Comparison of ENCODE assay signal across 8 cellular contexts in genomic region chr16:75622762-75623605, GRCh38. TPM values are rescaled to one million over a fixed set of nuclear protein-coding genes. Genes with fewer than 3 reads are reported as not detected.
A peak's percentile ranks its signal among the peaks of the same experiment; 100 is the strongest.
DNase-seq lines count a peak whose midpoint lies in the region; ATAC-seq and TF ChIP-seq lines count a peak whose summit lies in the region.

A gene with protein sequence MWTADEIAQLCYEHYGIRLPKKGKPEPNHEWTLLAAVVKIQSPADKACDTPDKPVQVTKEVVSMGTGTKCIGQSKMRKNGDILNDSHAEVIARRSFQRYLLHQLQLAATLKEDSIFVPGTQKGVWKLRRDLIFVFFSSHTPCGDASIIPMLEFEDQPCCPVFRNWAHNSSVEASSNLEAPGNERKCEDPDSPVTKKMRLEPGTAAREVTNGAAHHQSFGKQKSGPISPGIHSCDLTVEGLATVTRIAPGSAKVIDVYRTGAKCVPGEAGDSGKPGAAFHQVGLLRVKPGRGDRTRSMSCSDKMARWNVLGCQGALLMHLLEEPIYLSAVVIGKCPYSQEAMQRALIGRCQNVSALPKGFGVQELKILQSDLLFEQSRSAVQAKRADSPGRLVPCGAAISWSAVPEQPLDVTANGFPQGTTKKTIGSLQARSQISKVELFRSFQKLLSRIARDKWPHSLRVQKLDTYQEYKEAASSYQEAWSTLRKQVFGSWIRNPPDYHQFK (minus strand): TSS chr16:75623281. CDS start chr16:75620799, 2,482 bp downstream.

- H3K4me1 Mint-ChIP-seq in CD14-positive monocyte = peaks cover 29% of the 10 kb centered on the region

- H3K27me3 Mint-ChIP-seq in CD14-positive monocyte (ENCODE audit: low read depth in 3 of 3) = no peaks in the 10 kb centered on the region

- H3K9me3 Mint-ChIP-seq in CD14-positive monocyte = no peaks in the 10 kb centered on the region

- TF ChIP-seq CTCF in CD14-positive monocyte (IDR thresholded peaks at IDR 0.05) (no peak), liver (IDR thresholded peaks at IDR 0.05; ENCODE audit: low read depth, low read length, missing input control) (no peak)

- peak within 1 kb of the TSS; percentile 57 to 95 for H3K9ac ChIP-seq in liver (ENCODE audit: low read depth in 1 of 2, low read length in 2 of 2)

- intact Hi-C loops in CD14-positive monocyte (cut with micrococcal nuclease) = loop anchor here (1.0 to 10.0 kb wide), 7 partner anchors 24 to 191 kb away; partner anchors contain the start of genes CFDP1 (in 2 of the 2), GABARAPL2 (in 2 of the 2), KARS1 (in 2 of the 2) and TERF2IP (in 2 of the 2)

- H3K27ac Mint-ChIP-seq in CD14-positive monocyte = peak within 1 kb of the TSS; percentile 95 to 99 (median 97)

- H3K9me3 ChIP-seq in liver (ENCODE audit: control insufficient read depth in 4 of 4, low read length in 3 of 4) = no peaks in the 10 kb centered on the region

- peaks cover 0 to 17% (median 10%) of the 10 kb centered on the region in 4 donors for H3K4me1 ChIP-seq in liver (ENCODE audit: control insufficient read depth in 4 of 4, insufficient read depth in 4 of 4, low read length in 3 of 4)

- peak within 1 kb of the TSS; percentile 98 to 99 for H3K4me3 Mint-ChIP-seq in CD14-positive monocyte

- no peaks in the 10 kb centered on the region for H3K27me3 ChIP-seq in liver (ENCODE audit: control insufficient read depth in 4 of 4, insufficient read depth in 4 of 4, low read length in 3 of 4)

- peak; percentile 95 for ATAC-seq in GM19397 (IDR thresholded peaks at IDR 0.05; ENCODE audit: unreplicated experiment)
- ATAC-seq in HG03571 (IDR thresholded peaks at IDR 0.05; ENCODE audit: unreplicated experiment) = peak; percentile 87

- H3K36me3 ChIP-seq in liver (ENCODE audit: control insufficient read depth in 4 of 4, insufficient read depth in 3 of 4, low read depth in 1 of 4, low read length in 3 of 4) = peaks cover 1 to 37% (median 18%) of the 10 kb centered on the region in 4 donors

- peaks cover 44 to 45% of the 10 kb centered on the region in 2 donors for H3K36me3 Mint-ChIP-seq in CD14-positive monocyte

- H3K27ac ChIP-seq in liver (ENCODE audit: low read depth in 1 of 2, low read length in 2 of 2) = peak within 1 kb of the TSS; percentile 81 to 89

- DNase-seq in CD14-positive monocyte (ENCODE audit: low spot score) (peak; percentile 97), NCI-H82 (lab: John Stamatoyannopoulos, UW) (peak; percentile 99), dermis microvascular lymphatic vessel endothelial cell (ENCODE audit: low read depth in 2 of 2) (peak; percentile 95 to 99)
- peak; percentile 96 to 98 for DNase-seq in activated CD4-positive, alpha-beta T cell treated with anti-CD3 and anti-CD28 coated beads, Interleukin-2, amount 50 U/mL, for 48 hours
- peak; percentile 98 for DNase-seq in stimulated activated CD4-positive, alpha-beta T cell treated with anti-CD3 and anti-CD28 coated beads, Interleukin-4, amount 100 ng/mL, for 24 hours

- WGBS in liver = under 1% methylated on average over 62 of the region's 62 CpGs

- peak within 1 kb of the TSS; percentile 79 to 94 (median 88) for H3K4me3 ChIP-seq in liver (ENCODE audit: low read depth in 1 of 3, low read length in 3 of 3)

- TF ChIP-seq RAD21 in liver (IDR thresholded peaks at IDR 0.05) = peak in 1 of 2 donors; percentile 28

TF ChIP-seq in liver, 16 proteins besides CTCF, POLR2A, EP300 and RAD21:
- TF ChIP-seq, protein P1, sequence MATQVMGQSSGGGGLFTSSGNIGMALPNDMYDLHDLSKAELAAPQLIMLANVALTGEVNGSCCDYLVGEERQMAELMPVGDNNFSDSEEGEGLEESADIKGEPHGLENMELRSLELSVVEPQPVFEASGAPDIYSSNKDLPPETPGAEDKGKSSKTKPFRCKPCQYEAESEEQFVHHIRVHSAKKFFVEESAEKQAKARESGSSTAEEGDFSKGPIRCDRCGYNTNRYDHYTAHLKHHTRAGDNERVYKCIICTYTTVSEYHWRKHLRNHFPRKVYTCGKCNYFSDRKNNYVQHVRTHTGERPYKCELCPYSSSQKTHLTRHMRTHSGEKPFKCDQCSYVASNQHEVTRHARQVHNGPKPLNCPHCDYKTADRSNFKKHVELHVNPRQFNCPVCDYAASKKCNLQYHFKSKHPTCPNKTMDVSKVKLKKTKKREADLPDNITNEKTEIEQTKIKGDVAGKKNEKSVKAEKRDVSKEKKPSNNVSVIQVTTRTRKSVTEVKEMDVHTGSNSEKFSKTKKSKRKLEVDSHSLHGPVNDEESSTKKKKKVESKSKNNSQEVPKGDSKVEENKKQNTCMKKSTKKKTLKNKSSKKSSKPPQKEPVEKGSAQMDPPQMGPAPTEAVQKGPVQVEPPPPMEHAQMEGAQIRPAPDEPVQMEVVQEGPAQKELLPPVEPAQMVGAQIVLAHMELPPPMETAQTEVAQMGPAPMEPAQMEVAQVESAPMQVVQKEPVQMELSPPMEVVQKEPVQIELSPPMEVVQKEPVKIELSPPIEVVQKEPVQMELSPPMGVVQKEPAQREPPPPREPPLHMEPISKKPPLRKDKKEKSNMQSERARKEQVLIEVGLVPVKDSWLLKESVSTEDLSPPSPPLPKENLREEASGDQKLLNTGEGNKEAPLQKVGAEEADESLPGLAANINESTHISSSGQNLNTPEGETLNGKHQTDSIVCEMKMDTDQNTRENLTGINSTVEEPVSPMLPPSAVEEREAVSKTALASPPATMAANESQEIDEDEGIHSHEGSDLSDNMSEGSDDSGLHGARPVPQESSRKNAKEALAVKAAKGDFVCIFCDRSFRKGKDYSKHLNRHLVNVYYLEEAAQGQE (IDR thresholded peaks at IDR 0.05) = peak; percentile 11
- TF ChIP-seq FOXA1 (IDR thresholded peaks at IDR 0.05) (no peak), GABPA (IDR thresholded peaks at IDR 0.05 in 1 of 2, conservative IDR thresholded peaks at IDR 0.05 in 1 of 2) (peak; percentile 84 to 95), YY1 (IDR thresholded peaks at IDR 0.05) (peak; percentile 68), NR2F2 (IDR thresholded peaks at IDR 0.05) (no peak), JUND (IDR thresholded peaks at IDR 0.05) (no peak), SP1 (IDR thresholded peaks at IDR 0.05) (peak; percentile 52)
- TF ChIP-seq, protein P2, sequence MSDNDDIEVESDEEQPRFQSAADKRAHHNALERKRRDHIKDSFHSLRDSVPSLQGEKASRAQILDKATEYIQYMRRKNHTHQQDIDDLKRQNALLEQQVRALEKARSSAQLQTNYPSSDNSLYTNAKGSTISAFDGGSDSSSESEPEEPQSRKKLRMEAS (IDR thresholded peaks at IDR 0.05) = peak; percentile 76
- TF ChIP-seq, protein P3, sequence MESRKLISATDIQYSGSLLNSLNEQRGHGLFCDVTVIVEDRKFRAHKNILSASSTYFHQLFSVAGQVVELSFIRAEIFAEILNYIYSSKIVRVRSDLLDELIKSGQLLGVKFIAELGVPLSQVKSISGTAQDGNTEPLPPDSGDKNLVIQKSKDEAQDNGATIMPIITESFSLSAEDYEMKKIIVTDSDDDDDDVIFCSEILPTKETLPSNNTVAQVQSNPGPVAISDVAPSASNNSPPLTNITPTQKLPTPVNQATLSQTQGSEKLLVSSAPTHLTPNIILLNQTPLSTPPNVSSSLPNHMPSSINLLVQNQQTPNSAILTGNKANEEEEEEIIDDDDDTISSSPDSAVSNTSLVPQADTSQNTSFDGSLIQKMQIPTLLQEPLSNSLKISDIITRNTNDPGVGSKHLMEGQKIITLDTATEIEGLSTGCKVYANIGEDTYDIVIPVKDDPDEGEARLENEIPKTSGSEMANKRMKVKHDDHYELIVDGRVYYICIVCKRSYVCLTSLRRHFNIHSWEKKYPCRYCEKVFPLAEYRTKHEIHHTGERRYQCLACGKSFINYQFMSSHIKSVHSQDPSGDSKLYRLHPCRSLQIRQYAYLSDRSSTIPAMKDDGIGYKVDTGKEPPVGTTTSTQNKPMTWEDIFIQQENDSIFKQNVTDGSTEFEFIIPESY (IDR thresholded peaks at IDR 0.05) = peak; percentile 99
TF ChIP-seq in liver: peak in this region for 6.

RNA-seq across cellular contexts. Expression of the gene that starts here (rescaled TPM):
- polyA plus RNA-seq in CD14-positive monocyte (10 to 100 TPM; 17.8 to 18.9 TPM), liver (10 to 100 TPM; 13.2 to 14.3 TPM)
- total RNA-seq in dermis microvascular lymphatic vessel endothelial cell (47.4 and 65.4 TPM in 2 replicates), liver (10 to 100 TPM; 22.6 to 42.3 TPM)

Comparison
In these comparisons a context has a peak if more than half of its experiments do, and no peak if none do; other contexts are left out.
1. Peak in every context shown above with its lines: DNase-seq, ATAC-seq, H3K4me3 ChIP-seq and H3K27ac ChIP-seq.